ENCODE assay signal across 34 cellular contexts in the genomic region with DNA sequence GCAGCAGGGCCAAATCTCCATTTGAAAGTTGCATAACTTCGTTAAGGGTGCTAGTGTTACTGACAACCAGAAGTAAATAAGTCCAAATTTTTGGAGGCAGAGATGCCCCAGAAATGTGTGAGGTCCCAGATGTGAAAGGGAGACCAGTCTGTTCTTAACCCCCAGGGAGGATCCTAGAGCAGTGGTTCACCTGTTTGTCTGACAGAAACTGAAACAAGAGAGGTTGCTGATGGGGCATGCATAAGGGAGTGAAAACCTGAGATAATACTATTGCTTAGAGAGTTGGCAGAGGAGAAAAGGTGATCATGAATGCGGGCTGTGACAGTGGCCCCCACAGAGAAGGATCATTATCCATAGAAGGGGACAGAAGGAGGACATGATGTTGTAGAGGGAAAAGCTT. TPM values are rescaled to one million over a fixed set of nuclear protein-coding genes. Genes with fewer than 3 reads are reported as not detected.
A peak's percentile ranks its signal among the peaks of the same experiment; 100 is the strongest.
DNase-seq lines count a peak whose midpoint lies in the region; ATAC-seq and TF ChIP-seq lines count a peak whose summit lies in the region.
"Had no signal": no experiment of that assay in that cellular context is flagged by ENCODE, and none has a peak within 500 bp of the region (broad histone marks: within the 10 kb centered on the region; RNA-seq: fewer than 3 reads in every experiment).

No MANE protein-coding gene starts in this region.

- intact Hi-C loops in colonic mucosa (cut with DNase I) = no loop called here

- no peak overlapping the region for H3K4me3 ChIP-seq in colonic mucosa
- H3K4me3 ChIP-seq: mucosa of descending colon, SJSA1, thyroid gland had no signal

- no peak overlapping the region for H3K27ac ChIP-seq in colonic mucosa
- H3K27ac ChIP-seq: SJSA1, thyroid gland had no signal

- no peak for DNase-seq in ecto neural progenitor cell (ENCODE audit: low spot score)
- no peak for DNase-seq in pons (ENCODE audit: low spot score)
- DNase-seq in colonic mucosa = no peak
- no peak for DNase-seq in GM10266 (ENCODE audit: extremely low spot score)
- DNase-seq: activated CD4-positive, alpha-beta T cell treated with anti-CD3 and anti-CD28 coated beads, Interleukin-2, amount 50 U/mL, for 4 hours; activated naive CD4-positive, alpha-beta T cell; activated naive CD8-positive, alpha-beta T cell treated with anti-CD3 and anti-CD28 coated beads, Interleukin-2, amount 50 U/mL, for 24 hours; CD8-positive, alpha-beta memory T cell; cortex of kidney; effector memory CD8-positive, alpha-beta T cell; H9; hypothalamus; left cardiac atrium; mucosa of descending colon; natural killer cell; NCI-H1930; NCI-H2171 treated with DMSO at 0.1 percent for 48 hours; NCI-H510A; nucleus accumbens; RPMI8226; stimulated activated CD4-positive, alpha-beta T cell treated with anti-CD3 and anti-CD28 coated beads, Interleukin-4, amount 100 ng/mL, for 24 hours; T-cell; thyroid gland had no signal

- no peaks in the 10 kb centered on the region for H3K9me3 ChIP-seq in colonic mucosa
- H3K9me3 ChIP-seq: mucosa of descending colon, SJSA1, thyroid gland had no signal

- TF ChIP-seq CTCF in colonic mucosa (IDR thresholded peaks at IDR 0.05) (no peak), GM10266 (IDR thresholded peaks at IDR 0.05; ENCODE audit: control insufficient read depth, insufficient read depth, low read depth, missing control alignments) (no peak)

- H3K9ac ChIP-seq in colonic mucosa (ENCODE audit: low read depth in 2 of 2, low read length in 2 of 2) = no peak overlapping the region

- H3K27me3 ChIP-seq in colonic mucosa = no peaks in the 10 kb centered on the region
- H3K27me3 ChIP-seq: thyroid gland had no signal

- no peaks in the 10 kb centered on the region for H3K4me1 ChIP-seq in colonic mucosa
- H3K4me1 ChIP-seq: SJSA1, thyroid gland had no signal

- H3K36me3 ChIP-seq in colonic mucosa = no peaks in the 10 kb centered on the region
- H3K36me3 ChIP-seq: SJSA1, thyroid gland had no signal

- peak; percentile 80 for ATAC-seq in GM18909 (IDR thresholded peaks at IDR 0.05; ENCODE audit: poor library complexity, unreplicated experiment)
- peak; percentile 55 for ATAC-seq in GM21515 (IDR thresholded peaks at IDR 0.05; ENCODE audit: unreplicated experiment)
- ATAC-seq in HG03354 (IDR thresholded peaks at IDR 0.05; ENCODE audit: poor library complexity, severe bottlenecking, unreplicated experiment) = peak; percentile 75
- ATAC-seq: activated naive CD8-positive, alpha-beta T cell treated with anti-CD3 and anti-CD28 coated beads, Interleukin-2, amount 50 U/mL, for 24 hours; effector memory CD8-positive, alpha-beta T cell; left cardiac atrium; mucosa of descending colon; natural killer cell; T-cell had no signal

RNA-seq across cellular contexts. Expression of a gene that starts 3.8 kb away (rescaled TPM):
- total RNA-seq in colonic mucosa = under 1 TPM in 1 of 2 donors, not detected in 1; 0.48 TPM
- total RNA-seq: cardiac septum; CD8-positive, alpha-beta memory T cell; epithelial cell of proximal tubule; glomerular endothelial cell; H9; HT1080; left cardiac atrium; lung microvascular endothelial cell; MCF 10A; natural killer cell; pulmonary artery endothelial cell; SJSA1; T-cell; thyroid gland had no signal

RNA-seq across cellular contexts. Expression of a gene that starts 24.8 kb away (rescaled TPM):
- total RNA-seq in colonic mucosa = under 1 TPM in 1 of 2 donors, not detected in 1; 0.67 TPM
- total RNA-seq: cardiac septum; CD8-positive, alpha-beta memory T cell; glomerular endothelial cell; H9; left cardiac atrium; lung microvascular endothelial cell; MCF 10A; pulmonary artery endothelial cell; SJSA1; T-cell; thyroid gland had no signal

RNA-seq across cellular contexts. Expression of a gene that starts 30.9 kb away (rescaled TPM):
- total RNA-seq in colonic mucosa = 10 to 100 TPM; 51.6 to 91.3 TPM

RNA-seq across cellular contexts. Expression of a gene that starts 37.1 kb away (rescaled TPM):
- not detected for total RNA-seq in colonic mucosa
- total RNA-seq: cardiac septum; CD8-positive, alpha-beta memory T cell; epithelial cell of proximal tubule; glomerular endothelial cell; H9; left cardiac atrium; lung microvascular endothelial cell; MCF 10A; natural killer cell; pulmonary artery endothelial cell; SJSA1; T-cell; thyroid gland had no signal
